37 cellular contexts compared by ENCODE assay signal in genomic region chr13:39020853-39021462, GRCh38. TPM values are rescaled to one million over a fixed set of nuclear protein-coding genes. Genes with fewer than 3 reads are reported as not detected.
"Had no signal": no experiment of that assay in that cellular context is flagged by ENCODE, and none has a peak within 500 bp of the region (broad histone marks: within the 10 kb centered on the region; RNA-seq: fewer than 3 reads in every experiment).

No MANE protein-coding gene starts in this region.

- H3K4me3 ChIP-seq: ovary, prostate gland, skin epidermis, stomach, tibial artery had no signal

- H3K27me3 Mint-ChIP-seq: activated CD4-positive, alpha-beta T cell treated with anti-CD3 and anti-CD28 coated beads, Interleukin-2, amount 10 ng/mL, durations not matched to agents 7 days and 5 days; activated naive CD4-positive, alpha-beta T cell treated with anti-CD3 and anti-CD28 coated beads, Interleukin-2, amount 10 ng/mL, durations not matched to agents 7 days and 5 days; naive B cell; stimulated activated naive B cell treated with anti-CD40 and anti-IgM and Interleukin-4, amounts not matched to agents 10 μg/mL and 1 μg/mL and 100 μg/mL, for 72 hours had no signal

- H3K9me3 Mint-ChIP-seq: activated CD4-positive, alpha-beta T cell treated with anti-CD3 and anti-CD28 coated beads, Interleukin-2, amount 10 ng/mL, durations not matched to agents 7 days and 5 days; activated naive CD4-positive, alpha-beta T cell treated with anti-CD3 and anti-CD28 coated beads, Interleukin-2, amount 10 ng/mL, durations not matched to agents 7 days and 5 days; activated T-helper 1 cell treated with anti-CD3 and anti-CD28 coated beads, Interleukin-12 subunit alpha, Interleukin-12 subunit beta, Interleukin-2, Interleukin-4 antibody, amounts not matched to agents 30 ng/mL and 10 ng/mL and 1 ng/mL, durations not matched to agents 14 hours and 24 hours and 36 hours; endodermal cell; mesothelial cell of epicardium; naive B cell; stimulated activated naive B cell treated with anti-CD40 and anti-IgM and Interleukin-4, amounts not matched to agents 10 μg/mL and 1 μg/mL and 100 μg/mL, for 72 hours; T-helper 1 cell treated with Interleukin-12 subunit alpha and Interleukin-12 subunit beta and Interleukin-4 antibody, amounts not matched to agents 30 μg/mL and 1 μg/mL, for 36 hours had no signal

- H3K4me3 Mint-ChIP-seq: activated CD4-positive, alpha-beta T cell treated with anti-CD3 and anti-CD28 coated beads, Interleukin-2, amount 10 ng/mL, durations not matched to agents 7 days and 5 days; activated naive CD4-positive, alpha-beta T cell treated with anti-CD3 and anti-CD28 coated beads, Interleukin-2, amount 10 ng/mL, durations not matched to agents 7 days and 5 days; activated T-helper 1 cell treated with anti-CD3 and anti-CD28 coated beads, Interleukin-12 subunit alpha, Interleukin-12 subunit beta, Interleukin-2, Interleukin-4 antibody, amounts not matched to agents 30 ng/mL and 10 ng/mL and 1 ng/mL, durations not matched to agents 14 hours and 24 hours and 36 hours; endodermal cell; mesothelial cell of epicardium; naive B cell; stimulated activated naive B cell treated with anti-CD40 and anti-IgM and Interleukin-4, amounts not matched to agents 10 μg/mL and 1 μg/mL and 100 μg/mL, for 72 hours; T-helper 1 cell treated with Interleukin-12 subunit alpha and Interleukin-12 subunit beta and Interleukin-4 antibody, amounts not matched to agents 30 μg/mL and 1 μg/mL, for 36 hours had no signal

- H3K9me3 ChIP-seq: ovary, prostate gland, stomach, tibial artery had no signal

- H3K4me1 ChIP-seq: prostate gland, stomach, tibial artery had no signal

- DNase-seq: activated CD4-positive, alpha-beta T cell treated with anti-CD3 and anti-CD28 coated beads for 1 hour; activated CD4-positive, alpha-beta T cell treated with anti-CD3 and anti-CD28 coated beads, Interleukin-2, amount 10 ng/mL, durations not matched to agents 7 days and 5 days; activated effector memory CD4-positive, alpha-beta T cell treated with anti-CD3 and anti-CD28 coated beads, Interleukin-2, amount 50 U/mL, for 16 hours; activated naive CD4-positive, alpha-beta T cell treated with anti-CD3 and anti-CD28 coated beads, Interleukin-2, amount 10 ng/mL, durations not matched to agents 7 days and 5 days; activated T-cell treated with anti-CD3 and anti-CD28 coated beads for 4 hours; amniotic stem cell; brain microvascular endothelial cell; endodermal cell; foreskin fibroblast; head of caudate nucleus; hippocampal formation; left cardiac atrium; naive B cell; ovary; retina; stimulated activated CD4-positive, alpha-beta T cell treated with anti-CD3 and anti-CD28 coated beads, Interleukin-4, amount 100 ng/mL, for 4 hours; stimulated activated CD8-positive, alpha-beta memory T cell treated with anti-CD3 and anti-CD28 coated beads, Interleukin-4, amount 100 ng/mL, for 48 hours; stimulated activated naive B cell treated with anti-CD40 and anti-IgM and Interleukin-4, amounts not matched to agents 10 μg/mL and 1 μg/mL and 100 μg/mL, for 72 hours; stomach; SW 1271; T1000; tibial artery; WERI-Rb-1 had no signal

- H3K36me3 ChIP-seq: ovary, prostate gland, WERI-Rb-1 had no signal

- H3K27ac ChIP-seq: brain microvascular endothelial cell, ovary, prostate gland, skin epidermis, stomach, tibial artery, WERI-Rb-1 had no signal

- H3K27ac Mint-ChIP-seq: activated CD4-positive, alpha-beta T cell treated with anti-CD3 and anti-CD28 coated beads, Interleukin-2, amount 10 ng/mL, durations not matched to agents 7 days and 5 days; activated naive CD4-positive, alpha-beta T cell treated with anti-CD3 and anti-CD28 coated beads, Interleukin-2, amount 10 ng/mL, durations not matched to agents 7 days and 5 days; activated T-helper 1 cell treated with anti-CD3 and anti-CD28 coated beads, Interleukin-12 subunit alpha, Interleukin-12 subunit beta, Interleukin-2, Interleukin-4 antibody, amounts not matched to agents 30 ng/mL and 10 ng/mL and 1 ng/mL, durations not matched to agents 14 hours and 24 hours and 36 hours; endodermal cell; mesothelial cell of epicardium; stimulated activated naive B cell treated with anti-CD40 and anti-IgM and Interleukin-4, amounts not matched to agents 10 μg/mL and 1 μg/mL and 100 μg/mL, for 72 hours; T-helper 1 cell treated with Interleukin-12 subunit alpha and Interleukin-12 subunit beta and Interleukin-4 antibody, amounts not matched to agents 30 μg/mL and 1 μg/mL, for 36 hours had no signal

- FAIRE-seq: astrocyte, keratinocyte had no signal

- ATAC-seq: esophagus mucosa; left cardiac atrium; sciatic nerve; stimulated activated naive B cell treated with anti-CD40 and anti-IgM and Interleukin-4, amounts not matched to agents 10 μg/mL and 1 μg/mL and 100 μg/mL, for 72 hours had no signal

- H3K27me3 ChIP-seq: brain microvascular endothelial cell, ovary, stomach, tibial artery had no signal

RNA-seq across cellular contexts. Expression of gene STOML3, which starts 30.3 kb away (rescaled TPM):
- total RNA-seq: activated CD4-positive, alpha-beta T cell treated with anti-CD3 and anti-CD28 coated beads, Interleukin-2, amount 10 ng/mL, durations not matched to agents 7 days and 5 days; activated T-helper 1 cell treated with anti-CD3 and anti-CD28 coated beads, Interleukin-12 subunit alpha, Interleukin-12 subunit beta, Interleukin-2, Interleukin-4 antibody, amounts not matched to agents 30 ng/mL and 10 ng/mL and 1 ng/mL, durations not matched to agents 14 hours and 24 hours and 36 hours; astrocyte; cardiac septum; chondrocyte; endodermal cell; esophagus mucosa; left cardiac atrium; liver; mesothelial cell of epicardium; prostate gland; sciatic nerve; stomach; ureter had no signal
- polyA plus RNA-seq: keratinocyte, liver, neural cell, ovary, stomach had no signal
